In the genomic region with DNA sequence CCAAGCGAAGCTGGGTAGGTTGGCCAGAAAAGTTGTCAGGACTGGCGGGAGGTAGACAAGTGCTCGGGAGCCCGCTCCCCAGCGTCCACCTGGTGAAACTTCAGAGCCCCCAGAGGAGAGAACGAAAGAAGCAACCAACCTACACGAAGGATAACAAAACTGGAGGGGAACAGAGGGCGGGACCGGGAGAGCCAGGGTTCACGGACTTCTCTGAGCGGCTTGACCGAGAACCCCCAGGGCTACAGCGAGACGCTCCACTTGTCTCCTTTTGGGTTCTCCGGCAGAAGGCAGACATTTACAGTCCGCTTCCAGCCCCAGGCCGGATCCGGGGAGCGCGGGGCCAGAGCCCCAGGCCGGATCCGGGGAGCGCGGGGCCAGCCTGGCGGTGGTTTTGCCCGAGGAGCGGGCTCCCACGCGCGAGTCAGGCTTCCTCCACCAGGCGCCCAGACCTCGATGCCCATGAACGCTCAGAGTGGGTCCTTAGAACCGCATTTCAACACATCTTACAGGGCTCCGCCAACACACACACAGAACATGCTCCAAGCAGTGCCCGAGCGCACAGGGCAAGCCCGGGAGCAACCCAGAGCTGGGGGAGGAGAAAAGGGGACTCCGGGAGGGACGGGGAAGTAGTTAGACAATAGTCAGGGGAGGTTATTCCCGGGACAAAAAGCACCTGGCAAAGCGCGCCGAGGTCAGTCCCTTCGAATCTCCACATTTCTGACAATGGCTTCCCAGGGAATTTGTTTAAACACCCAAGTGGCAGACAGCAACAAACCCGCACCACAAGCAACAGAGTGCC, we compare ENCODE assay signal across 8 cellular contexts. TPM values are rescaled to one million over a fixed set of nuclear protein-coding genes. Genes with fewer than 3 reads are reported as not detected.
DNase-seq lines count a peak whose midpoint lies in the region; ATAC-seq and TF ChIP-seq lines count a peak whose summit lies in the region.

No MANE protein-coding gene starts in this region.

- peak; percentile 63 for ATAC-seq in left lobe of liver

- peak overlapping the region; percentile 88 to 95 for H3K27ac ChIP-seq in coronary artery

- H3K4me3 ChIP-seq in WI38 (ENCODE audit: low read depth, low read length) (peak overlapping the region; percentile 95), coronary artery (peak overlapping the region; percentile 94)

- TF ChIP-seq CTCF in WI38 (IDR thresholded peaks at IDR 0.05; ENCODE audit: low read depth, low read length), result no peak
- no peak for TF ChIP-seq CTCF in coronary artery (IDR thresholded peaks at IDR 0.05)

- peak; percentile 30 for DNase-seq in NCI-H1092 treated with DMSO at 0.1 percent for 48 hours (lab: John Stamatoyannopoulos, UW)
- DNase-seq in NCI-H1092 (lab: John Stamatoyannopoulos, UW), result no peak
- DNase-seq in Kasumi-1 (lab: John Stamatoyannopoulos, UW), result peak; percentile 21 to 25
- peak; percentile 79 for DNase-seq in coronary artery (ENCODE audit: low spot score)
- DNase-seq in left lobe of liver (ENCODE audit: low spot score), result peak; percentile 76
- peak; percentile 24 for DNase-seq in stimulated activated CD4-positive, alpha-beta T cell treated with anti-CD3 and anti-CD28 coated beads, Interleukin-4, amount 100 ng/mL, for 24 hours
- DNase-seq in GM19240 (ENCODE audit: insufficient read length, low spot score), result no peak

RNA-seq across cellular contexts. Expression of gene PTPRK, which starts 1.1 kb away (rescaled TPM):
- 38.2 TPM for total RNA-seq in left lobe of liver

Comparison
In these comparisons a context has a peak if more than half of its experiments do, and no peak if none do; other contexts are left out.
1. DNase-seq: peak in NCI-H1092 treated with DMSO at 0.1 percent for 48 hours (single experiment), Kasumi-1 (2 of 2), coronary artery (single experiment), left lobe of liver (single experiment) and stimulated activated CD4-positive, alpha-beta T cell treated with anti-CD3 and anti-CD28 coated beads, Interleukin-4, amount 100 ng/mL, for 24 hours (single experiment); none in NCI-H1092 (single experiment) and GM19240 (single experiment).